24 cellular contexts compared by ENCODE assay signal in the genomic region with DNA sequence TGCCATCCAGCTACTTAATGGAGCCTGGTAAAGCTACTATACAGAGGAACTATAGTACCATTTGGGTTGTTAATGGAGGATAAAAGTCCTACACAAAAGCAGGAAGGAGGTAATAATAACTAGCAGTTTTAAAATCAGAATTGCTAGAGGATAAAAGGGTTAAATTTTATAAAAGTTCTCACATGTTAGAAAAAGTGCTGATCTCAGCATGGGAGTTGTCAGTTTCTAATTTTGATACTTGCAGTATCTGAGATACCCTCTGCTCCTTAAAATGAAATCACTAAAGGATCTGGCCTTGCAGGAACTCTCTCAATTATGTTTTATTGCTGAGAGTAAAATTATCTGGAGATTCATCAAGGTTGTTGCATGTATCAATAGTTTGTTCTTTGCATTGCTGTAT.
A peak's percentile ranks its signal among the peaks of the same experiment; 100 is the strongest.
DNase-seq lines count a peak whose midpoint lies in the region; ATAC-seq, FAIRE-seq and TF ChIP-seq lines count a peak whose summit lies in the region.
"Had no signal": no experiment of that assay in that cellular context is flagged by ENCODE, and none has a peak within 500 bp of the region (broad histone marks: within the 10 kb centered on the region; RNA-seq: fewer than 3 reads in every experiment).

No MANE protein-coding gene starts in this region.

- no peak for TF ChIP-seq RAD21 in HepG2 (CRISPR knock-in tag; IDR thresholded peaks at IDR 0.05)
- no peak for TF ChIP-seq RAD21 in K562 (CRISPR knock-in tag; conservative IDR thresholded peaks at IDR 0.05 in 1 of 2, IDR thresholded peaks at IDR 0.05 in 1 of 2)

- H3K4me2 ChIP-seq in HepG2 (ENCODE audit: low read depth, low read length), result no peak overlapping the region
- H3K4me2 ChIP-seq in K562 (ENCODE audit: insufficient read depth, low read length), result no peak overlapping the region
- H3K4me2 ChIP-seq: BLaER1 had no signal

- DNase-seq in HepG2 (ENCODE audit: low spot score) (no peak), right lobe of liver (no peak), K562 (ENCODE audit: extremely low read depth in 1 of 4, low spot score in 3 of 4) (no peak), NCI-H128 (lab: John Stamatoyannopoulos, UW; ENCODE audit: unreplicated experiment) (no peak), cortex of kidney (lab: John Stamatoyannopoulos, UW) (no peak)
- DNase-seq: ACHN; BE2C; C1 segment of cervical spinal cord; CD4-positive, alpha-beta memory T cell; CD4-positive, CD25-positive, alpha-beta regulatory T cell; CD8-positive, alpha-beta memory T cell; COR-L47; DMS 273 treated with DMSO at 0.1 percent for 48 hours; DMS153; DMS53; DMS79; DND-41; EL; GDM1 had no signal

- TF ChIP-seq POLR2A in HepG2 (IDR thresholded peaks at IDR 0.05; ENCODE audit: insufficient read depth in 1 of 2, low read depth in 2 of 2, low read length in 2 of 2), result no peak
- TF ChIP-seq POLR2A in right lobe of liver (IDR thresholded peaks at IDR 0.05), result no peak
- no peak for TF ChIP-seq POLR2A in K562 (conservative IDR thresholded peaks at IDR 0.05)

- BruUV-seq in HepG2 (replicated peaks; lab: Mats Ljungman, UMichigan) (no TSS peak), K562 (replicated peaks; lab: Mats Ljungman, UMichigan) (no TSS peak)

- no peaks in the 10 kb centered on the region for H3K4me1 ChIP-seq in HepG2 (ENCODE audit: insufficient read depth, low read length)
- no peaks in the 10 kb centered on the region for H3K4me1 ChIP-seq in right lobe of liver
- H3K4me1 ChIP-seq in K562 (replicated peaks in 1 of 2; ENCODE audit: control insufficient read depth in 2 of 2, insufficient read depth in 2 of 2, low read length in 2 of 2), result no peaks in the 10 kb centered on the region
- H3K4me1 ChIP-seq: BE2C, BLaER1 had no signal

- no peaks in the 10 kb centered on the region for H3K79me2 ChIP-seq in HepG2 (ENCODE audit: insufficient read depth, low read length)
- H3K79me2 ChIP-seq in K562 (ENCODE audit: control insufficient read depth, insufficient read depth, low read length), result no peaks in the 10 kb centered on the region

- ATAC-seq in HepG2 (no peak), right lobe of liver (no peak), K562 (no peak)
- ATAC-seq: GM12878 had no signal

- POLR2A ChIA-PET in HepG2 (lab: Yijun Ruan, JAX) (no interaction called here), K562 (lab: Yijun Ruan, JAX) (no interaction called here)

- H3K4me3 ChIP-seq in HepG2 (replicated peaks in 1 of 3; ENCODE audit: insufficient read depth in 1 of 3, low read depth in 2 of 3, low read length in 3 of 3) (no peak overlapping the region), right lobe of liver (no peak overlapping the region), K562 (no peak overlapping the region)
- H3K4me3 ChIP-seq: BLaER1, GM12878 had no signal

- H4K20me1 ChIP-seq in HepG2 (ENCODE audit: insufficient read depth, low read length) (no peaks in the 10 kb centered on the region), K562 (replicated peaks; ENCODE audit: control insufficient read depth, insufficient read depth, low read length) (no peaks in the 10 kb centered on the region)
- H4K20me1 ChIP-seq: BLaER1 had no signal

- H3K9ac ChIP-seq in HepG2 (ENCODE audit: insufficient read depth, low read depth, low read length) (no peak overlapping the region), K562 (ENCODE audit: insufficient read depth in 1 of 2, low read depth in 2 of 2, low read length in 2 of 2) (no peak overlapping the region)
- H3K9ac ChIP-seq: BLaER1 had no signal

- CTCF ChIA-PET in HepG2 (lab: Yijun Ruan, JAX; ENCODE audit: low intra/inter-chr PET ratio, low total read pairs), result no interaction called here
- CTCF ChIA-PET in K562 (lab: Yijun Ruan, JAX; ENCODE audit: low intra/inter-chr PET ratio), result no interaction called here

- H3K9me3 ChIP-seq in HepG2 (ENCODE audit: low read length) (peaks cover 30% of the 10 kb centered on the region), right lobe of liver (no peaks in the 10 kb centered on the region), K562 (replicated peaks; ENCODE audit: control insufficient read depth, insufficient read depth, low read depth, low read length) (no peaks in the 10 kb centered on the region)
- H3K9me3 ChIP-seq: BE2C had no signal

- TF ChIP-seq CTCF in HepG2 (CRISPR knock-in tag; IDR thresholded peaks at IDR 0.05), result no peak
- TF ChIP-seq CTCF in right lobe of liver (IDR thresholded peaks at IDR 0.05), result no peak
- no peak for TF ChIP-seq CTCF in K562 (IDR thresholded peaks at IDR 0.05 in 2 of 3, conservative IDR thresholded peaks at IDR 0.05 in 1 of 3; ENCODE audit: insufficient read depth in 2 of 3, low read depth in 1 of 3, low read length in 3 of 3)

- no peaks in the 10 kb centered on the region for H3K27me3 ChIP-seq in HepG2 (ENCODE audit: control insufficient read depth in 1 of 2, insufficient read depth in 2 of 2, low read length in 2 of 2)
- no peaks in the 10 kb centered on the region for H3K27me3 ChIP-seq in right lobe of liver
- H3K27me3 ChIP-seq in K562 (ENCODE audit: control insufficient read depth in 2 of 2, insufficient read depth in 2 of 2, low read length in 2 of 2), result no peaks in the 10 kb centered on the region
- H3K27me3 ChIP-seq: BE2C, BLaER1 had no signal

- intact Hi-C loops in HepG2 (cut with micrococcal nuclease; ENCODE audit: unreplicated experiment), result no loop called here
- intact Hi-C loops in right lobe of liver (cut with DNase I), result no loop called here
- intact Hi-C loops in K562 (cut with micrococcal nuclease), result no loop called here

- no peak for FAIRE-seq in HepG2 (lab: Jason Lieb, UNC)
- no peak for FAIRE-seq in K562 (lab: Jason Lieb, UNC)
- FAIRE-seq: GM12878, GM12892, GM18507 had no signal

- H3K36me3 ChIP-seq in HepG2 (replicated peaks in 1 of 2; ENCODE audit: control insufficient read depth in 1 of 2, insufficient read depth in 2 of 2, low read length in 2 of 2), result no peaks in the 10 kb centered on the region
- H3K36me3 ChIP-seq in right lobe of liver, result no peaks in the 10 kb centered on the region
- H3K36me3 ChIP-seq in K562 (ENCODE audit: control insufficient read depth, insufficient read depth, low read length), result no peaks in the 10 kb centered on the region
- H3K36me3 ChIP-seq: BE2C, BLaER1 had no signal

- TF ChIP-seq EP300 in HepG2 (IDR thresholded peaks at IDR 0.05; ENCODE audit: low read depth in 2 of 2, low read length in 2 of 2) (no peak), HepG2 (CRISPR knock-in tag; IDR thresholded peaks at IDR 0.05; ENCODE audit: borderline replicate concordance) (no peak), K562 (IDR thresholded peaks at IDR 0.05; ENCODE audit: low read length) (no peak)

- H2AFZ ChIP-seq in HepG2 (ENCODE audit: low read length) (no peak overlapping the region), K562 (ENCODE audit: low read depth, low read length) (no peak overlapping the region)

- H3K9me1 ChIP-seq in K562 (ENCODE audit: control insufficient read depth, insufficient read depth, low read length), result no peaks in the 10 kb centered on the region

- in situ Hi-C loops in HepG2 (cut with HindIII; ENCODE audit: extremely low pct_ligation_motif_present, low pct_unique_long_range_greater_than_20kb), result no loop called here
- in situ Hi-C loops in K562 (cut with MboI), result no loop called here

- H3K27ac ChIP-seq in HepG2 (ENCODE audit: extremely low read length, insufficient read depth, low read length), result no peak overlapping the region
- H3K27ac ChIP-seq in right lobe of liver, result no peak overlapping the region
- H3K27ac ChIP-seq in K562 (ENCODE audit: extremely low read depth, low read depth, low read length), result no peak overlapping the region
- H3K27ac ChIP-seq: 22Rv1, BLaER1 had no signal

TF ChIP-seq in HepG2, 621 proteins besides CTCF, POLR2A, EP300 and RAD21:
- TF ChIP-seq ZNF788 (CRISPR knock-in tag; IDR thresholded peaks at IDR 0.05; ENCODE audit: borderline replicate concordance) (no peak), MAFF (IDR thresholded peaks at IDR 0.05; ENCODE audit: low read depth, low read length) (peak; percentile 88), MAFK (conservative IDR thresholded peaks at IDR 0.05 in 1 of 2, IDR thresholded peaks at IDR 0.05 in 1 of 2; ENCODE audit: low read length in 2 of 2) (peak; percentile 85 to 95)

TF ChIP-seq in K562, 482 proteins besides CTCF, POLR2A, EP300 and RAD21 (continues in another document):
- TF ChIP-seq C11orf30 (IDR thresholded peaks at IDR 0.05; ENCODE audit: low read depth), result 0 out of 2 replicates have a peak, but pooled peaks have one; percentile 12

Comparison
In these comparisons a context has a peak if more than half of its experiments do, and no peak if none do; other contexts are left out.
1. Of the 241 proteins assayed by ChIP-seq in both HepG2 and K562: peak only in HepG2: none; only in K562: MAFG; in both: MAFF and MAFK; in neither: 238.